2 cellular contexts compared by ENCODE assay signal in genomic region chr1:149820387-149820786, GRCh38. TPM values are rescaled to one million over a fixed set of nuclear protein-coding genes. Genes with fewer than 3 reads are reported as not detected.
"Had no signal": no experiment of that assay in that cellular context is flagged by ENCODE, and none has a peak within 500 bp of the region (broad histone marks: within the 10 kb centered on the region; RNA-seq: fewer than 3 reads in every experiment).

No MANE protein-coding gene starts in this region.

RNA-seq across cellular contexts. Expression of gene FCGR1A, which starts 37.9 kb away (rescaled TPM):
- total RNA-seq: G401, GM12878 had no signal
- polyA plus RNA-seq: GM12878 had no signal
